In genomic region chr2:233270366-233270765, GRCh38 we compare ENCODE assay signal across 17 cellular contexts. TPM values are rescaled to one million over a fixed set of nuclear protein-coding genes. Genes with fewer than 3 reads are reported as not detected.
DNase-seq lines count a peak whose midpoint lies in the region; ATAC-seq and TF ChIP-seq lines count a peak whose summit lies in the region.
"Had no signal": no experiment of that assay in that cellular context is flagged by ENCODE, and none has a peak within 500 bp of the region (broad histone marks: within the 10 kb centered on the region; RNA-seq: fewer than 3 reads in every experiment).

No MANE protein-coding gene starts in this region.

- no peak overlapping the region for H2AFZ ChIP-seq in neural progenitor cell (replicated peaks)

- H3K9ac ChIP-seq in neural progenitor cell = no peak overlapping the region

- no peak for TF ChIP-seq CTCF in 22Rv1 (IDR thresholded peaks at IDR 0.05)
- TF ChIP-seq CTCF in DOHH2 (IDR thresholded peaks at IDR 0.05; ENCODE audit: low read depth, low read length, poor library complexity, severe bottlenecking) = no peak
- TF ChIP-seq CTCF in neural progenitor cell (IDR thresholded peaks at IDR 0.05) = no peak

- no peaks in the 10 kb centered on the region for H3K9me2 ChIP-seq in DOHH2 (replicated peaks; ENCODE audit: control insufficient read depth, low read length)

- H3K27ac Mint-ChIP-seq in activated T-helper 2 cell treated with anti-CD3 and anti-CD28 coated beads, Interferon-gamma antibody, Interleukin-2, Interleukin-4, amounts not matched to agents 10 μg/mL and 5 μg/mL and 100 μg/mL, durations not matched to agents 14 hours and 24 hours and 36 hours = peak overlapping the region; percentile 89
- H3K27ac Mint-ChIP-seq in naive thymus-derived CD4-positive, alpha-beta T cell = peak overlapping the region; percentile 95 to 100 (median 99)
- no peak overlapping the region for H3K27ac Mint-ChIP-seq in neural progenitor cell

- POLR2A ChIA-PET in naive thymus-derived CD4-positive, alpha-beta T cell (lab: Charles Lee) = interaction anchor here (0.8 to 3.5 kb wide), 10 partner anchors 10 to 210 kb away, joined by 3 to 29 read pairs (median 4); partner anchors contain the start of gene INPP5D

- peaks cover 72% of the 10 kb centered on the region for H3K4me1 Mint-ChIP-seq in activated T-helper 2 cell treated with anti-CD3 and anti-CD28 coated beads, Interferon-gamma antibody, Interleukin-2, Interleukin-4, amounts not matched to agents 10 μg/mL and 5 μg/mL and 100 μg/mL, durations not matched to agents 14 hours and 24 hours and 36 hours (ENCODE audit: low read depth)
- peaks cover 41 to 97% (median 84%) of the 10 kb centered on the region in 7 donors for H3K4me1 Mint-ChIP-seq in naive thymus-derived CD4-positive, alpha-beta T cell
- H3K4me1 Mint-ChIP-seq in neural progenitor cell = no peaks in the 10 kb centered on the region

- H3K36me3 ChIP-seq in DOHH2 (ENCODE audit: control insufficient read depth, low read length) (peaks cover 98% of the 10 kb centered on the region), neural progenitor cell (peaks cover 8% of the 10 kb centered on the region)
- peaks cover 25 to 45% (median 43%) of the 10 kb centered on the region in 3 experiments for H3K36me3 ChIP-seq in naive thymus-derived CD4-positive, alpha-beta T cell (ENCODE audit: control insufficient read depth in 2 of 3, insufficient read depth in 3 of 3, low read length in 3 of 3)

- intact Hi-C loops in activated T-helper 2 cell treated with anti-CD3 and anti-CD28 coated beads, Interferon-gamma antibody, Interleukin-2, Interleukin-4, amounts not matched to agents 10 μg/mL and 5 μg/mL and 100 μg/mL, durations not matched to agents 14 hours and 24 hours and 36 hours (cut with micrococcal nuclease) = loop anchor here (10.0 kb wide), 2 partner anchors 144 to 174 kb away; no protein-coding TSS in a partner anchor
- intact Hi-C loops in naive thymus-derived CD4-positive, alpha-beta T cell (cut with micrococcal nuclease) = loop anchor here in 1 of 2 donors (1.0 kb wide), 1 partner anchor 573 kb away; the partner anchor contains the start of gene GIGYF2

- H3K27me3 ChIP-seq in DOHH2 (ENCODE audit: control insufficient read depth, low read length) (no peaks in the 10 kb centered on the region), neural progenitor cell (no peaks in the 10 kb centered on the region)
- H3K27me3 ChIP-seq in naive thymus-derived CD4-positive, alpha-beta T cell (ENCODE audit: control insufficient read depth in 2 of 2, insufficient read depth in 2 of 2, low read length in 2 of 2) = no peaks in the 10 kb centered on the region
- H3K27me3 ChIP-seq: sigmoid colon had no signal

- no peaks in the 10 kb centered on the region for H3K9me3 Mint-ChIP-seq in activated T-helper 2 cell treated with anti-CD3 and anti-CD28 coated beads, Interferon-gamma antibody, Interleukin-2, Interleukin-4, amounts not matched to agents 10 μg/mL and 5 μg/mL and 100 μg/mL, durations not matched to agents 14 hours and 24 hours and 36 hours
- peaks cover 0 to 2% (median 0%) of the 10 kb centered on the region in 11 donors for H3K9me3 Mint-ChIP-seq in naive thymus-derived CD4-positive, alpha-beta T cell
- H3K9me3 Mint-ChIP-seq in neural progenitor cell = no peaks in the 10 kb centered on the region

- H3K4me2 ChIP-seq in DOHH2 (ENCODE audit: low read length) (peak overlapping the region; percentile 13), neural progenitor cell (no peak overlapping the region)

- H3K4me1 ChIP-seq in DOHH2 (ENCODE audit: control insufficient read depth, low read length) (peaks cover 52% of the 10 kb centered on the region), neural progenitor cell (no peaks in the 10 kb centered on the region)
- H3K4me1 ChIP-seq in naive thymus-derived CD4-positive, alpha-beta T cell (ENCODE audit: control insufficient read depth in 2 of 2, insufficient read depth in 2 of 2, low read length in 2 of 2) = peaks cover 59 to 69% of the 10 kb centered on the region in 2 donors
- H3K4me1 ChIP-seq: sigmoid colon had no signal

- H3K27me3 Mint-ChIP-seq in activated T-helper 2 cell treated with anti-CD3 and anti-CD28 coated beads, Interferon-gamma antibody, Interleukin-2, Interleukin-4, amounts not matched to agents 10 μg/mL and 5 μg/mL and 100 μg/mL, durations not matched to agents 14 hours and 24 hours and 36 hours (ENCODE audit: low read depth) = no peaks in the 10 kb centered on the region
- no peaks in the 10 kb centered on the region for H3K27me3 Mint-ChIP-seq in naive thymus-derived CD4-positive, alpha-beta T cell
- no peaks in the 10 kb centered on the region for H3K27me3 Mint-ChIP-seq in neural progenitor cell (ENCODE audit: insufficient read depth, low read depth)

- H3K4me3 ChIP-seq in DOHH2 (ENCODE audit: low read length) (no peak overlapping the region), neural progenitor cell (no peak overlapping the region)
- H3K4me3 ChIP-seq in naive thymus-derived CD4-positive, alpha-beta T cell (ENCODE audit: low read length) = peak overlapping the region; percentile 38
- H3K4me3 ChIP-seq: sigmoid colon had no signal

- DNase-seq in activated T-helper 2 cell treated with anti-CD3 and anti-CD28 coated beads, Interferon-gamma antibody, Interleukin-2, Interleukin-4, amounts not matched to agents 10 μg/mL and 5 μg/mL and 100 μg/mL, durations not matched to agents 14 hours and 24 hours and 36 hours (ENCODE audit: low spot score) = no peak
- peak in 7 of 9 donors; percentile 27 to 62 (median 48) for DNase-seq in naive thymus-derived CD4-positive, alpha-beta T cell
- DNase-seq in stimulated activated CD4-positive, alpha-beta T cell treated with anti-CD3 and anti-CD28 coated beads, Interleukin-1b, Interleukin-23, amount 100 ng/mL, for 48 hours = no peak
- no peak for DNase-seq in NCI-H146 treated with DMSO at 0.1 percent for 48 hours (lab: John Stamatoyannopoulos, UW; ENCODE audit: unreplicated experiment)
- no peak for DNase-seq in neural progenitor cell (ENCODE audit: low spot score)
- DNase-seq: DND-41; foreskin fibroblast; NCI-H1092; NCI-H226; sigmoid colon; stimulated activated CD4-positive, alpha-beta T cell treated with anti-CD3 and anti-CD28 coated beads, Interleukin-4, amount 100 ng/mL, for 4 hours had no signal

- peak overlapping the region; percentile 89 for H3K27ac ChIP-seq in 22Rv1
- peak overlapping the region; percentile 7 for H3K27ac ChIP-seq in DOHH2 (ENCODE audit: low read depth, low read length)
- H3K27ac ChIP-seq in naive thymus-derived CD4-positive, alpha-beta T cell (ENCODE audit: low read depth, low read length) = peak overlapping the region; percentile 79
- no peak overlapping the region for H3K27ac ChIP-seq in neural progenitor cell
- H3K27ac ChIP-seq: sigmoid colon had no signal

- H4K20me1 ChIP-seq in DOHH2 (ENCODE audit: control insufficient read depth, insufficient read depth, low read depth, low read length) = no peaks in the 10 kb centered on the region
- no peaks in the 10 kb centered on the region for H4K20me1 ChIP-seq in neural progenitor cell (ENCODE audit: low read depth)

- H3K9me3 ChIP-seq in DOHH2 (ENCODE audit: control insufficient read depth, insufficient read depth, low read length) (no peaks in the 10 kb centered on the region), neural progenitor cell (ENCODE audit: low read depth) (no peaks in the 10 kb centered on the region)
- no peaks in the 10 kb centered on the region for H3K9me3 ChIP-seq in naive thymus-derived CD4-positive, alpha-beta T cell (ENCODE audit: control insufficient read depth in 2 of 3, low read length in 3 of 3)
- H3K9me3 ChIP-seq: sigmoid colon had no signal

- H3K79me2 ChIP-seq in DOHH2 (ENCODE audit: control insufficient read depth, low read length) (peaks cover 14% of the 10 kb centered on the region), neural progenitor cell (ENCODE audit: low read depth) (no peaks in the 10 kb centered on the region)

- CTCF ChIA-PET in naive thymus-derived CD4-positive, alpha-beta T cell (lab: Charles Lee) = interaction anchor here (0.8 to 1.5 kb wide), 5 partner anchors 19 to 134 kb away, joined by 3 to 5 read pairs (median 3); partner anchors contain the start of gene ATG16L1

- ATAC-seq in naive thymus-derived CD4-positive, alpha-beta T cell = no peak
- no peak for ATAC-seq in GM18909 (IDR thresholded peaks at IDR 0.05; ENCODE audit: poor library complexity, unreplicated experiment)

- H3F3A ChIP-seq in DOHH2 (ENCODE audit: control insufficient read depth, insufficient read depth) (peaks cover 9% of the 10 kb centered on the region; the same call in 1 of the 2 replicates), neural progenitor cell (ENCODE audit: low read depth) (no peaks in the 10 kb centered on the region)

- H3K4me3 Mint-ChIP-seq in activated T-helper 2 cell treated with anti-CD3 and anti-CD28 coated beads, Interferon-gamma antibody, Interleukin-2, Interleukin-4, amounts not matched to agents 10 μg/mL and 5 μg/mL and 100 μg/mL, durations not matched to agents 14 hours and 24 hours and 36 hours (ENCODE audit: low read depth) = peak overlapping the region; percentile 68
- H3K4me3 Mint-ChIP-seq in naive thymus-derived CD4-positive, alpha-beta T cell = peak overlapping the region; percentile 67 to 85 (median 79)
- H3K4me3 Mint-ChIP-seq in neural progenitor cell = no peak overlapping the region

- H3K36me3 Mint-ChIP-seq in activated T-helper 2 cell treated with anti-CD3 and anti-CD28 coated beads, Interferon-gamma antibody, Interleukin-2, Interleukin-4, amounts not matched to agents 10 μg/mL and 5 μg/mL and 100 μg/mL, durations not matched to agents 14 hours and 24 hours and 36 hours (ENCODE audit: low read depth) = peaks cover 92% of the 10 kb centered on the region
- H3K36me3 Mint-ChIP-seq in naive thymus-derived CD4-positive, alpha-beta T cell = peaks cover 27 to 78% (median 58%) of the 10 kb centered on the region in 5 donors
- peaks cover 24% of the 10 kb centered on the region for H3K36me3 Mint-ChIP-seq in neural progenitor cell

RNA-seq across cellular contexts. Expression of gene ATG16L1, which starts 18.9 kb away (rescaled TPM):
- 33.5 and 35.5 TPM in 2 replicates for total RNA-seq in activated T-helper 2 cell treated with anti-CD3 and anti-CD28 coated beads, Interferon-gamma antibody, Interleukin-2, Interleukin-4, amounts not matched to agents 10 μg/mL and 5 μg/mL and 100 μg/mL, durations not matched to agents 14 hours and 24 hours and 36 hours
- 100 to 1,000 TPM in 1 of 5 experiments, 10 to 100 TPM in 4; 61.7 to 115 (median 83.3) TPM for total RNA-seq in naive thymus-derived CD4-positive, alpha-beta T cell
- 10 to 100 TPM; 16.0 to 21.9 TPM for polyA plus RNA-seq in naive thymus-derived CD4-positive, alpha-beta T cell
- total RNA-seq in neural progenitor cell (ENCODE audit: low replicate concordance) = 25.3 and 29.9 TPM in 2 replicates

RNA-seq across cellular contexts. Expression of gene SAG, which starts 37.2 kb away (rescaled TPM):
- 0.05 TPM in 1 of 2 replicates, not detected in the other for total RNA-seq in activated T-helper 2 cell treated with anti-CD3 and anti-CD28 coated beads, Interferon-gamma antibody, Interleukin-2, Interleukin-4, amounts not matched to agents 10 μg/mL and 5 μg/mL and 100 μg/mL, durations not matched to agents 14 hours and 24 hours and 36 hours
- under 1 TPM in 3 of 5 experiments, not detected in 2; 0.05 to 0.65 (median 0.10) TPM for total RNA-seq in naive thymus-derived CD4-positive, alpha-beta T cell
- polyA plus RNA-seq in naive thymus-derived CD4-positive, alpha-beta T cell = not detected
- total RNA-seq in neural progenitor cell (ENCODE audit: low replicate concordance) = 0.03 TPM in 1 of 2 replicates, not detected in the other
- total RNA-seq: H1, liver, sigmoid colon, SK-MEL-5 had no signal
- polyA plus RNA-seq: H1, liver, sigmoid colon had no signal

Comparison
In these comparisons a context has a peak if more than half of its experiments do, and no peak if none do; other contexts are left out.
1. DNase-seq: peak in naive thymus-derived CD4-positive, alpha-beta T cell (7 of 9); none in activated T-helper 2 cell treated with anti-CD3 and anti-CD28 coated beads, Interferon-gamma antibody, Interleukin-2, Interleukin-4, amounts not matched to agents 10 μg/mL and 5 μg/mL and 100 μg/mL, durations not matched to agents 14 hours and 24 hours and 36 hours (single experiment), stimulated activated CD4-positive, alpha-beta T cell treated with anti-CD3 and anti-CD28 coated beads, Interleukin-1b, Interleukin-23, amount 100 ng/mL, for 48 hours (single experiment), NCI-H146 treated with DMSO at 0.1 percent for 48 hours (single experiment) and neural progenitor cell (single experiment).